8 cellular contexts compared by ENCODE assay signal in genomic region chr11:19938051-19938856, GRCh38.
DNase-seq lines count a peak whose midpoint lies in the region; ATAC-seq and TF ChIP-seq lines count a peak whose summit lies in the region.

No MANE protein-coding gene starts in this region.

- TF ChIP-seq CTCF in uterus (IDR thresholded peaks at IDR 0.05), result peak; percentile 35 to 55 (median 46)

- no peak overlapping the region for H3K9ac ChIP-seq in mesenchymal stem cell (ENCODE audit: low read length)

- H2AFZ ChIP-seq in mesenchymal stem cell (ENCODE audit: low read depth, low read length), result no peak overlapping the region

- in situ Hi-C loops in SK-MEL-5 (cut with HindIII; ENCODE audit: low pct_unique_long_range_greater_than_20kb, low sequenced_read_pairs), result no loop called here

- H2BK120ac ChIP-seq in mesenchymal stem cell (ENCODE audit: low read depth, low read length), result no peak overlapping the region

- 68% methylated on average over 7 of the region's 10 CpGs for WGBS in mesenchymal stem cell

- H3K4me3 ChIP-seq in mesenchymal stem cell (ENCODE audit: insufficient read depth in 1 of 2, low read depth in 1 of 2, low read length in 2 of 2) (no peak overlapping the region), uterus (no peak overlapping the region)

- no peak overlapping the region for H3K14ac ChIP-seq in mesenchymal stem cell (ENCODE audit: low read length in 2 of 2)

- no peak overlapping the region for H4K91ac ChIP-seq in mesenchymal stem cell (ENCODE audit: low read length)

- no peak overlapping the region for H2BK12ac ChIP-seq in mesenchymal stem cell (ENCODE audit: low read length in 2 of 2)

- ATAC-seq in GM19372 (IDR thresholded peaks at IDR 0.05; ENCODE audit: low read depth, unreplicated experiment) (peak; percentile 74), HG03520 (IDR thresholded peaks at IDR 0.05; ENCODE audit: unreplicated experiment) (peak; percentile 77), GM21423 (IDR thresholded peaks at IDR 0.05; ENCODE audit: unreplicated experiment) (no peak)

- H3K36me3 ChIP-seq in mesenchymal stem cell (ENCODE audit: control insufficient read depth in 1 of 2, insufficient read depth in 2 of 2, low read depth in 1 of 2, low read length in 2 of 2), result peaks cover 21 to 88% of the 10 kb centered on the region in 2 experiments
- no peaks in the 10 kb centered on the region for H3K36me3 ChIP-seq in uterus

- peaks cover 5% of the 10 kb centered on the region for H3K4me1 ChIP-seq in mesenchymal stem cell (ENCODE audit: control insufficient read depth, insufficient read depth, low read depth, low read length)
- no peaks in the 10 kb centered on the region for H3K4me1 ChIP-seq in uterus

- no peaks in the 10 kb centered on the region for H3K27me3 ChIP-seq in mesenchymal stem cell (ENCODE audit: control insufficient read depth in 1 of 2, insufficient read depth in 1 of 2, low read length in 2 of 2)
- H3K27me3 ChIP-seq in uterus, result no peaks in the 10 kb centered on the region

- H3K18ac ChIP-seq in mesenchymal stem cell (ENCODE audit: low read depth in 1 of 2, low read length in 2 of 2), result no peak overlapping the region

- no peak overlapping the region for H2AK5ac ChIP-seq in mesenchymal stem cell (ENCODE audit: low read length, severe bottlenecking)

- H4K8ac ChIP-seq in mesenchymal stem cell (ENCODE audit: low read length), result no peak overlapping the region

- H2BK5ac ChIP-seq in mesenchymal stem cell (ENCODE audit: low read depth, low read length, poor library complexity, severe bottlenecking), result no peak overlapping the region

- peaks cover 8% of the 10 kb centered on the region for H3K79me1 ChIP-seq in mesenchymal stem cell (replicated peaks; ENCODE audit: low read length, poor library complexity, severe bottlenecking)

- H3K4me2 ChIP-seq in mesenchymal stem cell (ENCODE audit: low read length, poor library complexity, severe bottlenecking), result no peak overlapping the region

- no peak for TF ChIP-seq POLR2A in uterus (IDR thresholded peaks at IDR 0.05)

- H3K9me3 ChIP-seq in mesenchymal stem cell (ENCODE audit: control insufficient read depth, low read length) (no peaks in the 10 kb centered on the region), uterus (no peaks in the 10 kb centered on the region)

- no peak overlapping the region for H3K4ac ChIP-seq in mesenchymal stem cell (ENCODE audit: low read depth in 1 of 2, low read length in 2 of 2)

- DNase-seq in DMS53 (lab: John Stamatoyannopoulos, UW), result peak; percentile 77
- DNase-seq in SK-MEL-5 (ENCODE audit: low read depth, low spot score), result peak; percentile 75
- peak; percentile 63 for DNase-seq in dedifferentiated amniotic fluid mesenchymal stem cell (ENCODE audit: extremely low spot score)
- peak; percentile 70 for DNase-seq in mesenchymal stem cell
- no peak for DNase-seq in uterus

- H3K27ac ChIP-seq in mesenchymal stem cell (ENCODE audit: low read length, poor library complexity, severe bottlenecking) (no peak overlapping the region), uterus (no peak overlapping the region)

- no peak overlapping the region for H2BK15ac ChIP-seq in mesenchymal stem cell (ENCODE audit: low read depth, poor library complexity, severe bottlenecking)

- H3K23ac ChIP-seq in mesenchymal stem cell (ENCODE audit: low read length in 2 of 2), result no peak overlapping the region

- intact Hi-C loops in uterus (cut with DNase I; ENCODE audit: low total_unique reads), result no loop called here

Comparison
In these comparisons a context has a peak if more than half of its experiments do, and no peak if none do; other contexts are left out.
1. DNase-seq: peak in DMS53 (single experiment), SK-MEL-5 (single experiment), dedifferentiated amniotic fluid mesenchymal stem cell (single experiment) and mesenchymal stem cell (single experiment); none in uterus (0 of 2).